In the genomic region with DNA sequence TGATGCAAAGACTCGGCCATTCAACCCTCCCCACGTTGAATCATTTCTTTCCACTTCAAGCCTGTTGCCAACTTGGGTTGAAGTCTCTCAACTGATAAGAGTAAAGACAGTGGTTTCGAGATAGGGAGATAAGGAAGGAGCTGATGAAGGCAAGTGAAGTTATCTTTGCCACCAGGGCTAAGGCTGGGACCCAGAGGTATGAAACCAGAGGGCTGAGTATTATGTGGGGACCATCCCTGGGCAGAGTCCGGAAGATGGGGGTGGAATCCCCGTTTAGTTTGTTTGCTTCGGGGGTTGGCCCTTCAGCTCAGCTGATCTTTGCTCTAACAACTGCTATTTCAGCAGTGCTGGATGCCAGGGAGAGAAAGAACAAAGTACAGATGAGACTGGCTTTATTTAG, we compare ENCODE assay signal across 1 cellular context.
TF ChIP-seq lines count a peak whose summit lies in the region.

No MANE protein-coding gene starts in this region.

TF ChIP-seq in K562, 482 proteins besides CTCF, POLR2A, EP300 and RAD21:
- TF ChIP-seq TRIM28 (IDR thresholded peaks at IDR 0.05), result no peak
- no peak for TF ChIP-seq BCOR (IDR thresholded peaks at IDR 0.05)
- TF ChIP-seq RCOR1 (IDR thresholded peaks at IDR 0.05; ENCODE audit: borderline replicate concordance in 1 of 2, low read depth in 2 of 2, low read length in 2 of 2), result peak in 1 of 2 experiments; percentile 76; a peak in 1 of 4 replicates
- no peak for TF ChIP-seq DMBX1 (CRISPR knock-in tag; IDR thresholded peaks at IDR 0.05; ENCODE audit: borderline replicate concordance)
- TF ChIP-seq CBFA2T3 (IDR thresholded peaks at IDR 0.05), result peak; percentile 33
- TF ChIP-seq, protein P1, sequence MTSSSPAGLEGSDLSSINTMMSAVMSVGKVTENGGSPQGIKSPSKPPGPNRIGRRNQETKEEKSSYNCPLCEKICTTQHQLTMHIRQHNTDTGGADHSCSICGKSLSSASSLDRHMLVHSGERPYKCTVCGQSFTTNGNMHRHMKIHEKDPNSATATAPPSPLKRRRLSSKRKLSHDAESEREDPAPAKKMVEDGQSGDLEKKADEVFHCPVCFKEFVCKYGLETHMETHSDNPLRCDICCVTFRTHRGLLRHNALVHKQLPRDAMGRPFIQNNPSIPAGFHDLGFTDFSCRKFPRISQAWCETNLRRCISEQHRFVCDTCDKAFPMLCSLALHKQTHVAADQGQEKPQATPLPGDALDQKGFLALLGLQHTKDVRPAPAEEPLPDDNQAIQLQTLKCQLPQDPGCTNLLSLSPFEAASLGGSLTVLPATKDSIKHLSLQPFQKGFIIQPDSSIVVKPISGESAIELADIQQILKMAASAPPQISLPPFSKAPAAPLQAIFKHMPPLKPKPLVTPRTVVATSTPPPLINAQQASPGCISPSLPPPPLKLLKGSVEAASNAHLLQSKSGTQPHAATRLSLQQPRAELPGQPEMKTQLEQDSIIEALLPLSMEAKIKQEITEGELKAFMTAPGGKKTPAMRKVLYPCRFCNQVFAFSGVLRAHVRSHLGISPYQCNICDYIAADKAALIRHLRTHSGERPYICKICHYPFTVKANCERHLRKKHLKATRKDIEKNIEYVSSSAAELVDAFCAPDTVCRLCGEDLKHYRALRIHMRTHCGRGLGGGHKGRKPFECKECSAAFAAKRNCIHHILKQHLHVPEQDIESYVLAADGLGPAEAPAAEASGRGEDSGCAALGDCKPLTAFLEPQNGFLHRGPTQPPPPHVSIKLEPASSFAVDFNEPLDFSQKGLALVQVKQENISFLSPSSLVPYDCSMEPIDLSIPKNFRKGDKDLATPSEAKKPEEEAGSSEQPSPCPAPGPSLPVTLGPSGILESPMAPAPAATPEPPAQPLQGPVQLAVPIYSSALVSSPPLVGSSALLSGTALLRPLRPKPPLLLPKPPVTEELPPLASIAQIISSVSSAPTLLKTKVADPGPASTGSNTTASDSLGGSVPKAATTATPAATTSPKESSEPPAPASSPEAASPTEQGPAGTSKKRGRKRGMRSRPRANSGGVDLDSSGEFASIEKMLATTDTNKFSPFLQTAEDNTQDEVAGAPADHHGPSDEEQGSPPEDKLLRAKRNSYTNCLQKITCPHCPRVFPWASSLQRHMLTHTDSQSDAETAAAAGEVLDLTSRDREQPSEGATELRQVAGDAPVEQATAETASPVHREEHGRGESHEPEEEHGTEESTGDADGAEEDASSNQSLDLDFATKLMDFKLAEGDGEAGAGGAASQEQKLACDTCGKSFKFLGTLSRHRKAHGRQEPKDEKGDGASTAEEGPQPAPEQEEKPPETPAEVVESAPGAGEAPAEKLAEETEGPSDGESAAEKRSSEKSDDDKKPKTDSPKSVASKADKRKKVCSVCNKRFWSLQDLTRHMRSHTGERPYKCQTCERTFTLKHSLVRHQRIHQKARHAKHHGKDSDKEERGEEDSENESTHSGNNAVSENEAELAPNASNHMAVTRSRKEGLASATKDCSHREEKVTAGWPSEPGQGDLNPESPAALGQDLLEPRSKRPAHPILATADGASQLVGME (CRISPR knock-in tag; IDR thresholded peaks at IDR 0.05), result 0 out of 2 replicates have a peak, but pooled peaks have one; percentile 60
